ENCODE assay signal across 27 cellular contexts in genomic region chr11:112173152-112173551, GRCh38. TPM values are rescaled to one million over a fixed set of nuclear protein-coding genes. Genes with fewer than 3 reads are reported as not detected.
A peak's percentile ranks its signal among the peaks of the same experiment; 100 is the strongest.
DNase-seq lines count a peak whose midpoint lies in the region; FAIRE-seq and TF ChIP-seq lines count a peak whose summit lies in the region.
"Had no signal": no experiment of that assay in that cellular context is flagged by ENCODE, and none has a peak within 500 bp of the region (broad histone marks: within the 10 kb centered on the region; RNA-seq: fewer than 3 reads in every experiment).

No MANE protein-coding gene starts in this region.

- FAIRE-seq in RCC 7860 (lab: Jason Lieb, UNC), result peak; percentile 48
- FAIRE-seq: A204.1, keratinocyte, TTC549 had no signal

- no peaks in the 10 kb centered on the region for H3K4me1 ChIP-seq in smooth muscle cell (ENCODE audit: low read depth)

- H2AFZ ChIP-seq in smooth muscle cell (ENCODE audit: low read depth), result no peak overlapping the region

- H3K9me3 ChIP-seq in smooth muscle cell (replicated peaks; ENCODE audit: low read depth), result no peaks in the 10 kb centered on the region
- H3K9me3 ChIP-seq: spleen had no signal

- H3K27ac ChIP-seq in smooth muscle cell (ENCODE audit: low read depth), result peak overlapping the region; percentile 59
- H3K27ac ChIP-seq: brain microvascular endothelial cell, RWPE1, spleen had no signal

- no peak for TF ChIP-seq CTCF in smooth muscle cell (IDR thresholded peaks at IDR 0.05; ENCODE audit: borderline replicate concordance, insufficient read depth, poor library complexity, severe bottlenecking)

- H3K9ac ChIP-seq in smooth muscle cell (ENCODE audit: low read depth), result peak overlapping the region; percentile 4

- H3K79me2 ChIP-seq in smooth muscle cell (ENCODE audit: low read depth), result no peaks in the 10 kb centered on the region

- H3F3A ChIP-seq in smooth muscle cell (ENCODE audit: low read depth), result no peaks in the 10 kb centered on the region

- no peaks in the 10 kb centered on the region for H3K36me3 ChIP-seq in smooth muscle cell (ENCODE audit: low read depth)
- H3K36me3 ChIP-seq: brain microvascular endothelial cell, spleen had no signal

- H3K4me3 ChIP-seq in smooth muscle cell, result no peak overlapping the region
- H3K4me3 ChIP-seq: spleen had no signal

- peak overlapping the region; percentile 35 for H3K4me2 ChIP-seq in smooth muscle cell

- DNase-seq in NCI-H524 (lab: John Stamatoyannopoulos, UW) (peak; percentile 14 to 45), NCI-H524 treated with DMSO at 0.1 percent for 48 hours (lab: John Stamatoyannopoulos, UW) (no peak), RCC 7860 (ENCODE audit: low spot score) (no peak), kidney tubule cell (ENCODE audit: low spot score) (peak; percentile 18), smooth muscle cell (lab: John Stamatoyannopoulos, UW; ENCODE audit: unreplicated experiment) (no peak), NCI-H2029 treated with DMSO at 0.1 percent for 48 hours (lab: John Stamatoyannopoulos, UW) (no peak)
- DNase-seq in activated CD4-positive, CD25-positive, alpha-beta regulatory T cell treated with anti-CD3 and anti-CD28 coated beads, Interleukin-2, amount 50 U/mL, for 72 hours, result no peak
- DNase-seq in activated CD8-positive, alpha-beta memory T cell treated with anti-CD3 and anti-CD28 coated beads for 24 hours, result no peak
- DNase-seq: activated CD4-positive, alpha-beta T cell treated with anti-CD3 and anti-CD28 coated beads for 4 hours; activated CD8-positive, alpha-beta memory T cell treated with anti-CD3 and anti-CD28 coated beads, Interleukin-2, amount 10 ng/mL, durations not matched to agents 7 days and 5 days; brain microvascular endothelial cell; CD4-positive, CD25-positive, alpha-beta regulatory T cell; dermis blood vessel endothelial cell; DMS79 treated with DMSO at 0.1 percent for 48 hours; hypothalamus; midbrain; NCI-H1436 treated with DMSO at 0.1 percent for 48 hours; NCI-H2227 treated with DMSO at 0.1 percent for 48 hours; spleen; stimulated activated CD4-positive, alpha-beta T cell treated with anti-CD3 and anti-CD28 coated beads, Interleukin-4, amount 100 ng/mL, for 4 hours; SW 1271 had no signal

- 27% methylated on average over 3 of the region's 3 CpGs for WGBS in smooth muscle cell (ENCODE audit: low lambda C conversion rate)

- no peaks in the 10 kb centered on the region for H3K27me3 ChIP-seq in smooth muscle cell (ENCODE audit: low read depth)
- H3K27me3 ChIP-seq: brain microvascular endothelial cell had no signal

- no peaks in the 10 kb centered on the region for H4K20me1 ChIP-seq in smooth muscle cell (ENCODE audit: low read depth)

RNA-seq across cellular contexts. Expression of gene BCO2, which starts 2.2 kb away (rescaled TPM):
- total RNA-seq in smooth muscle cell, result 0.13 and 1.8 TPM in 2 replicates
- polyA plus RNA-seq in smooth muscle cell, result 0.82 and 2.0 TPM in 2 replicates
- polyA plus RNA-seq: CD4-positive, CD25-positive, alpha-beta regulatory T cell had no signal

RNA-seq across cellular contexts. Expression of gene TEX12, which starts 6.0 kb away (rescaled TPM):
- not detected in 2 replicates for total RNA-seq in smooth muscle cell
- not detected in 2 replicates for polyA plus RNA-seq in smooth muscle cell
- total RNA-seq: activated CD8-positive, alpha-beta memory T cell treated with anti-CD3 and anti-CD28 coated beads, Interleukin-2, amount 10 ng/mL, durations not matched to agents 7 days and 5 days; dermis blood vessel endothelial cell; neural crest cell; progenitor cell of endocrine pancreas had no signal
- polyA plus RNA-seq: keratinocyte had no signal

RNA-seq across cellular contexts. Expression of gene IL18, which starts 9.3 kb away (rescaled TPM):
- total RNA-seq in smooth muscle cell, result 3.0 TPM in 1 of 2 replicates, not detected in the other
- polyA plus RNA-seq in smooth muscle cell, result 0.33 and 0.34 TPM in 2 replicates
- total RNA-seq: neural crest cell had no signal
- polyA plus RNA-seq: CD4-positive, CD25-positive, alpha-beta regulatory T cell had no signal

RNA-seq across cellular contexts. Expression of gene PTS, which starts 53.1 kb away (rescaled TPM):
- 70.9 and 77.4 TPM in 2 replicates for total RNA-seq in smooth muscle cell
- 75.4 and 102 TPM in 2 replicates for polyA plus RNA-seq in smooth muscle cell

Comparison
In these comparisons a context has a peak if more than half of its experiments do, and no peak if none do; other contexts are left out.
1. DNase-seq: peak in NCI-H524 (2 of 2) and kidney tubule cell (single experiment); none in NCI-H524 treated with DMSO at 0.1 percent for 48 hours (single experiment), RCC 7860 (single experiment), smooth muscle cell (single experiment), activated CD4-positive, CD25-positive, alpha-beta regulatory T cell treated with anti-CD3 and anti-CD28 coated beads, Interleukin-2, amount 50 U/mL, for 72 hours (single experiment), activated CD8-positive, alpha-beta memory T cell treated with anti-CD3 and anti-CD28 coated beads for 24 hours (single experiment) and NCI-H2029 treated with DMSO at 0.1 percent for 48 hours (single experiment).